In genomic region chr7:122268101-122268500, GRCh38 we compare ENCODE assay signal across 24 cellular contexts. TPM values are rescaled to one million over a fixed set of nuclear protein-coding genes. Genes with fewer than 3 reads are reported as not detected.
DNase-seq lines count a peak whose midpoint lies in the region; ATAC-seq lines count a peak whose summit lies in the region.
"Had no signal": no experiment of that assay in that cellular context is flagged by ENCODE, and none has a peak within 500 bp of the region (broad histone marks: within the 10 kb centered on the region; RNA-seq: fewer than 3 reads in every experiment).

No MANE protein-coding gene starts in this region.

- no peak for ATAC-seq in GM21447 (IDR thresholded peaks at IDR 0.05; ENCODE audit: unreplicated experiment)
- ATAC-seq: GM12878, T-cell had no signal

- H3K9me3 Mint-ChIP-seq in activated naive CD8-positive, alpha-beta T cell treated with anti-CD3 and anti-CD28 coated beads for 36 hours = peaks cover 7% of the 10 kb centered on the region

- no peaks in the 10 kb centered on the region for H3K36me3 Mint-ChIP-seq in activated naive CD8-positive, alpha-beta T cell treated with anti-CD3 and anti-CD28 coated beads for 36 hours
- H3K36me3 Mint-ChIP-seq: CD4-positive, CD25-positive, alpha-beta regulatory T cell; T-cell had no signal

- no peaks in the 10 kb centered on the region for H3K27me3 Mint-ChIP-seq in activated naive CD8-positive, alpha-beta T cell treated with anti-CD3 and anti-CD28 coated beads for 36 hours
- H3K27me3 Mint-ChIP-seq: CD4-positive, CD25-positive, alpha-beta regulatory T cell; T-cell had no signal

- no peak overlapping the region for H3K27ac Mint-ChIP-seq in activated naive CD8-positive, alpha-beta T cell treated with anti-CD3 and anti-CD28 coated beads for 36 hours
- H3K27ac Mint-ChIP-seq: CD4-positive, CD25-positive, alpha-beta regulatory T cell; T-cell had no signal

- peak; percentile 48 for DNase-seq in NCI-H187 treated with DMSO at 0.1 percent for 48 hours (lab: John Stamatoyannopoulos, UW)
- no peak for DNase-seq in NCI-H187 (lab: John Stamatoyannopoulos, UW)
- peak; percentile 15 for DNase-seq in NCI-H2171 (lab: John Stamatoyannopoulos, UW)
- peak; percentile 10 for DNase-seq in NCI-H82 treated with DMSO at 0.1 percent for 48 hours (lab: John Stamatoyannopoulos, UW; ENCODE audit: unreplicated experiment)
- no peak for DNase-seq in activated naive CD8-positive, alpha-beta T cell treated with anti-CD3 and anti-CD28 coated beads for 36 hours
- no peak for DNase-seq in NCI-H2029 treated with DMSO at 0.1 percent for 48 hours (lab: John Stamatoyannopoulos, UW)
- DNase-seq: CD4-positive, CD25-positive, alpha-beta regulatory T cell; DMS53; GOT3; HCEC 1CT; IMR-90; KG1; MG63; NCI-H1105 treated with DMSO at 0.1 percent for 48 hours; NCI-H1930; NCI-H2227 treated with DMSO at 0.1 percent for 48 hours; NCI-H748 treated with DMSO at 0.1 percent for 48 hours; Right ventricle myocardium superior; RPMI8226; T-cell had no signal

- H3K4me3 Mint-ChIP-seq in activated naive CD8-positive, alpha-beta T cell treated with anti-CD3 and anti-CD28 coated beads for 36 hours = no peak overlapping the region
- H3K4me3 Mint-ChIP-seq: CD4-positive, CD25-positive, alpha-beta regulatory T cell; T-cell had no signal

- H3K4me1 Mint-ChIP-seq in activated naive CD8-positive, alpha-beta T cell treated with anti-CD3 and anti-CD28 coated beads for 36 hours = no peaks in the 10 kb centered on the region
- H3K4me1 Mint-ChIP-seq: CD4-positive, CD25-positive, alpha-beta regulatory T cell; T-cell had no signal

RNA-seq across cellular contexts. Expression of gene FEZF1, which starts 36.4 kb away (rescaled TPM):
- total RNA-seq in activated naive CD8-positive, alpha-beta T cell treated with anti-CD3 and anti-CD28 coated beads for 36 hours = not detected
- total RNA-seq: CD4-positive, CD25-positive, alpha-beta regulatory T cell; GM12878; IMR-90; Right ventricle myocardium superior; SJSA1; T-cell; T-helper 2 cell treated with Interferon-gamma antibody and Interleukin-4, amounts not matched to agents 100 ng/mL and 5 ng/mL, for 36 hours had no signal

Comparison
In these comparisons a context has a peak if more than half of its experiments do, and no peak if none do; other contexts are left out.
1. DNase-seq: peak in NCI-H187 treated with DMSO at 0.1 percent for 48 hours (single experiment), NCI-H2171 (single experiment) and NCI-H82 treated with DMSO at 0.1 percent for 48 hours (single experiment); none in NCI-H187 (0 of 2), activated naive CD8-positive, alpha-beta T cell treated with anti-CD3 and anti-CD28 coated beads for 36 hours (single experiment) and NCI-H2029 treated with DMSO at 0.1 percent for 48 hours (single experiment).